In genomic region chr17:56935461-56935860, GRCh38 we compare ENCODE assay signal across 11 cellular contexts.
"Had no signal": no experiment of that assay in that cellular context is flagged by ENCODE, and none has a peak within 500 bp of the region (broad histone marks: within the 10 kb centered on the region; RNA-seq: fewer than 3 reads in every experiment).

No MANE protein-coding gene starts in this region.

- H3K4me3 ChIP-seq: GM23248, GM23338, HAP-1 had no signal

- H3K27ac Mint-ChIP-seq: GM23338, H9, HFFc6 had no signal

- H3K4me1 Mint-ChIP-seq: H9 had no signal

- H3K4me2 ChIP-seq: GM23338 had no signal

- ATAC-seq: GM23338, HCT116 had no signal

- DNase-seq: GM23248, GOT3, H7, H9, HCEC 1CT, HFFc6 had no signal

- H3K9ac ChIP-seq: GM23248 had no signal

- H3K4me3 Mint-ChIP-seq: GM23338, H9, HFFc6 had no signal

- H3K27ac ChIP-seq: GM23248 had no signal

- H2AFZ ChIP-seq: GM23248, GM23338 had no signal

- FAIRE-seq: H1, H54 had no signal

- H3K4me1 ChIP-seq: HAP-1 had no signal
